Comparison of ENCODE assay signal across 1 cellular context in genomic region chr6:163405412-163406309, GRCh38.
TF ChIP-seq lines count a peak whose summit lies in the region.

No MANE protein-coding gene starts in this region.

TF ChIP-seq in GM12878, 131 proteins besides CTCF, POLR2A, EP300 and RAD21 (continued from another document):
- no peak for TF ChIP-seq PRDM15 (CRISPR knock-in tag; IDR thresholded peaks at IDR 0.05)
- TF ChIP-seq ESRRA (IDR thresholded peaks at IDR 0.05; ENCODE audit: low read length), result no peak
- TF ChIP-seq RCOR1 (conservative IDR thresholded peaks at IDR 0.05; ENCODE audit: low read depth, low read length), result no peak
- no peak for TF ChIP-seq FOXK2 (IDR thresholded peaks at IDR 0.05)
- no peak for TF ChIP-seq JUND (IDR thresholded peaks at IDR 0.05; ENCODE audit: low read depth, low read length)
- TF ChIP-seq ZNF24 (IDR thresholded peaks at IDR 0.05), result no peak
- TF ChIP-seq SP1 (IDR thresholded peaks at IDR 0.05; ENCODE audit: low read depth, low read length), result no peak
- no peak for TF ChIP-seq EED (IDR thresholded peaks at IDR 0.05; ENCODE audit: low read depth)
- TF ChIP-seq CHD1 (IDR thresholded peaks at IDR 0.05; ENCODE audit: low read depth, low read length), result no peak
- no peak for TF ChIP-seq GABPA (IDR thresholded peaks at IDR 0.05; ENCODE audit: low read depth)
- TF ChIP-seq NR2F1 (conservative IDR thresholded peaks at IDR 0.05), result peak; percentile 63
- TF ChIP-seq CHD2 (IDR thresholded peaks at IDR 0.05; ENCODE audit: borderline replicate concordance, low read depth, low read length), result no peak
- TF ChIP-seq HDGF (IDR thresholded peaks at IDR 0.05), result no peak; the same call in 1 of the 2 replicates
- no peak for TF ChIP-seq RBBP5 (conservative IDR thresholded peaks at IDR 0.05)
- TF ChIP-seq SIX5 (IDR thresholded peaks at IDR 0.05; ENCODE audit: low read depth, low read length, severe bottlenecking), result no peak
- no peak for TF ChIP-seq NFYA (IDR thresholded peaks at IDR 0.05; ENCODE audit: borderline replicate concordance, low read depth, low read length)
- TF ChIP-seq HDAC2 (IDR thresholded peaks at IDR 0.05), result no peak
- no peak for TF ChIP-seq SMC3 (IDR thresholded peaks at IDR 0.05; ENCODE audit: borderline replicate concordance, low read length)
- TF ChIP-seq NR2C1 (IDR thresholded peaks at IDR 0.05), result no peak
- 0 out of 2 replicates have a peak, but pooled peaks have one; percentile 52 for TF ChIP-seq POLR2AphosphoS5 (IDR thresholded peaks at IDR 0.05; ENCODE audit: low read length)
- no peak for TF ChIP-seq ZBTB11 (CRISPR knock-in tag; IDR thresholded peaks at IDR 0.05)
- peak; percentile 67; the same call in 1 of the 2 replicates for TF ChIP-seq SPI1 (IDR thresholded peaks at IDR 0.05; ENCODE audit: borderline replicate concordance, insufficient read depth, low read depth, low read length)
- TF ChIP-seq TCF12 (IDR thresholded peaks at IDR 0.05; ENCODE audit: low read depth, low read length), result no peak
- TF ChIP-seq USF2 (IDR thresholded peaks at IDR 0.05; ENCODE audit: borderline replicate concordance, low read depth, low read length), result no peak
- no peak for TF ChIP-seq ZNF592 (IDR thresholded peaks at IDR 0.05)
- no peak for TF ChIP-seq RB1 (IDR thresholded peaks at IDR 0.05; ENCODE audit: borderline replicate concordance)
- TF ChIP-seq SMARCA5 (IDR thresholded peaks at IDR 0.05), result no peak
- no peak for TF ChIP-seq CBX5 (IDR thresholded peaks at IDR 0.05; ENCODE audit: low read depth)
- TF ChIP-seq MTA2 (IDR thresholded peaks at IDR 0.05; ENCODE audit: low read depth), result peak; percentile 19; the same call in 1 of the 2 replicates
- TF ChIP-seq SMAD1 (IDR thresholded peaks at IDR 0.05; ENCODE audit: low read depth, partially characterized antibody), result no peak
- no peak for TF ChIP-seq MLLT1 (IDR thresholded peaks at IDR 0.05)
- TF ChIP-seq IKZF2 (IDR thresholded peaks at IDR 0.05), result 0 out of 4 replicates have a peak, but pooled peaks of 1 of the 2 experiments have one; percentile 11
